In genomic region chr3:30721314-30721634, GRCh38 we compare ENCODE assay signal across 12 cellular contexts.
"Had no signal": no experiment of that assay in that cellular context is flagged by ENCODE, and none has a peak within 500 bp of the region (broad histone marks: within the 10 kb centered on the region; RNA-seq: fewer than 3 reads in every experiment).

No MANE protein-coding gene starts in this region.

- H3K4me3 ChIP-seq: coronary artery, thyroid gland, uterus had no signal

- H3K36me3 ChIP-seq: thyroid gland, uterus had no signal

- H3K4me1 ChIP-seq: uterus had no signal

- H3K27ac ChIP-seq: coronary artery, thyroid gland, uterus had no signal

- H3K4me3 Mint-ChIP-seq: activated naive CD4-positive, alpha-beta T cell treated with anti-CD3 and anti-CD28 coated beads, Interleukin-2, amount 10 ng/mL, durations not matched to agents 7 days and 5 days; immature natural killer cell; natural killer cell treated with Interleukin-12 subunit alpha and Interleukin-12 subunit beta and Interleukin-15 and Interleukin-18, amount 100 ng/mL, for 72 hours had no signal

- H3K9me3 ChIP-seq: thyroid gland, uterus had no signal

- ATAC-seq: natural killer cell treated with Interleukin-12 subunit alpha and Interleukin-12 subunit beta and Interleukin-15 and Interleukin-18, amount 100 ng/mL, for 72 hours had no signal

- H3K9me3 Mint-ChIP-seq: immature natural killer cell had no signal

- H3K27me3 Mint-ChIP-seq: activated naive CD4-positive, alpha-beta T cell treated with anti-CD3 and anti-CD28 coated beads, Interleukin-2, amount 10 ng/mL, durations not matched to agents 7 days and 5 days had no signal

- H3K27ac Mint-ChIP-seq: activated naive CD4-positive, alpha-beta T cell treated with anti-CD3 and anti-CD28 coated beads, Interleukin-2, amount 10 ng/mL, durations not matched to agents 7 days and 5 days; activated T-helper 2 cell treated with anti-CD3 and anti-CD28 coated beads, Interferon-gamma antibody, Interleukin-2, Interleukin-4, amounts not matched to agents 10 μg/mL and 5 μg/mL and 100 μg/mL, durations not matched to agents 14 hours and 24 hours and 36 hours; immature natural killer cell; natural killer cell treated with Interleukin-12 subunit alpha and Interleukin-12 subunit beta and Interleukin-15 and Interleukin-18, amount 100 ng/mL, for 72 hours had no signal

- H3K4me1 Mint-ChIP-seq: activated naive CD4-positive, alpha-beta T cell treated with anti-CD3 and anti-CD28 coated beads, Interleukin-2, amount 10 ng/mL, durations not matched to agents 7 days and 5 days; immature natural killer cell had no signal

- DNase-seq: activated CD4-positive, alpha-beta T cell treated with anti-CD3 and anti-CD28 coated beads, Interleukin-2, amount 50 U/mL, for 1 hour; activated CD4-positive, CD25-positive, alpha-beta regulatory T cell; activated naive CD4-positive, alpha-beta T cell treated with anti-CD3 and anti-CD28 coated beads, Interleukin-2, amount 10 ng/mL, durations not matched to agents 7 days and 5 days; central memory CD4-positive, alpha-beta T cell; effector CD8-positive, alpha-beta T cell; immature natural killer cell; T-helper 2 cell; thyroid gland; uterus had no signal

- H3K27me3 ChIP-seq: thyroid gland, uterus had no signal
